ENCODE assay signal across 18 cellular contexts in genomic region chr5:95711501-95712346, GRCh38. TPM values are rescaled to one million over a fixed set of nuclear protein-coding genes. Genes with fewer than 3 reads are reported as not detected.
A peak's percentile ranks its signal among the peaks of the same experiment; 100 is the strongest.
DNase-seq lines count a peak whose midpoint lies in the region; TF ChIP-seq lines count a peak whose summit lies in the region.
"Had no signal": no experiment of that assay in that cellular context is flagged by ENCODE, and none has a peak within 500 bp of the region (broad histone marks: within the 10 kb centered on the region; RNA-seq: fewer than 3 reads in every experiment).

No MANE protein-coding gene starts in this region.

- intact Hi-C loops in mammary epithelial cell (cut with micrococcal nuclease) = no loop called here
- intact Hi-C loops in MCF 10A (cut with micrococcal nuclease) = loop anchor here (2.0 kb wide), 1 partner anchor 47 kb away; no protein-coding TSS in a partner anchor

- no peak overlapping the region for H3K9ac ChIP-seq in mammary epithelial cell (ENCODE audit: insufficient read depth, low read length)
- peak overlapping the region; percentile 8; the same call in 1 of the 2 replicates for H3K9ac ChIP-seq in iPS-20b (ENCODE audit: low read depth, low read length)

- no peak overlapping the region for H2AFZ ChIP-seq in mammary epithelial cell (ENCODE audit: low read depth, low read length)

- H3K36me3 ChIP-seq in mammary epithelial cell (ENCODE audit: insufficient read depth, low read length) = no peaks in the 10 kb centered on the region
- no peaks in the 10 kb centered on the region for H3K36me3 ChIP-seq in SJSA1
- no peaks in the 10 kb centered on the region for H3K36me3 ChIP-seq in iPS-20b (ENCODE audit: insufficient read depth, low read depth, low read length)
- H3K36me3 ChIP-seq: Peyer's patch, transverse colon had no signal

- H3K4me2 ChIP-seq in mammary epithelial cell (ENCODE audit: insufficient read depth, low read depth, low read length) = peak overlapping the region; percentile 42

- H3K4me3 ChIP-seq in mammary epithelial cell (replicated peaks in 1 of 3; ENCODE audit: insufficient read depth in 1 of 3, low read depth in 2 of 3, low read length in 3 of 3) = no peak overlapping the region
- no peak overlapping the region for H3K4me3 ChIP-seq in SJSA1
- peak overlapping the region; percentile 62 for H3K4me3 ChIP-seq in iPS-20b (ENCODE audit: low read length)
- H3K4me3 ChIP-seq: Peyer's patch, transverse colon had no signal

- H3K4me1 ChIP-seq in mammary epithelial cell (ENCODE audit: insufficient read depth, low read length) (peaks cover 15% of the 10 kb centered on the region), SJSA1 (replicated peaks) (peaks cover 83% of the 10 kb centered on the region), iPS-20b (ENCODE audit: insufficient read depth, low read length) (peaks cover 8% of the 10 kb centered on the region; the same call in 1 of the 2 replicates)
- H3K4me1 ChIP-seq: Peyer's patch had no signal

- no peak overlapping the region for H3K27ac ChIP-seq in mammary epithelial cell (ENCODE audit: insufficient read depth, low read depth, low read length)
- H3K27ac ChIP-seq in SJSA1 = peak overlapping the region; percentile 94
- no peak overlapping the region for H3K27ac ChIP-seq in iPS-20b (ENCODE audit: low read length)
- H3K27ac ChIP-seq: Peyer's patch, transverse colon had no signal

- 98% methylated on average over 27 of the region's 27 CpGs for WGBS in mammary epithelial cell (ENCODE audit: low coverage, missing lambda C conversion rate)

- no peak for DNase-seq in mammary epithelial cell
- DNase-seq in MCF 10A (ENCODE audit: unreplicated experiment) = no peak
- DNase-seq in SJSA1 (ENCODE audit: low read depth in 1 of 2, low spot score in 2 of 2) = no peak
- DNase-seq in type B pancreatic cell (ENCODE audit: extremely low spot score, unreplicated experiment) = no peak
- no peak for DNase-seq in NCI-H2029 treated with DMSO at 0.1 percent for 48 hours (lab: John Stamatoyannopoulos, UW)
- DNase-seq in progenitor cell of endocrine pancreas (ENCODE audit: low spot score, unreplicated experiment) = no peak
- no peak for DNase-seq in COLO829 (ENCODE audit: low spot score)
- DNase-seq: CD4-positive, alpha-beta memory T cell; central memory CD4-positive, alpha-beta T cell; GOT3; KBM-7; NCI-H1436 treated with DMSO at 0.1 percent for 48 hours; NCI-H510A; transverse colon had no signal

- H3K9me3 ChIP-seq in mammary epithelial cell (replicated peaks; ENCODE audit: insufficient read depth, low read length) = no peaks in the 10 kb centered on the region
- H3K9me3 ChIP-seq in SJSA1 (replicated peaks) = no peaks in the 10 kb centered on the region
- H3K9me3 ChIP-seq in iPS-20b (ENCODE audit: insufficient read depth, low read depth, low read length) = no peaks in the 10 kb centered on the region
- H3K9me3 ChIP-seq: Peyer's patch, transverse colon had no signal

- H3K4me1 Mint-ChIP-seq in MCF 10A (ENCODE audit: insufficient read depth, unreplicated experiment) = peaks cover 33% of the 10 kb centered on the region
- H3K4me1 Mint-ChIP-seq in type B pancreatic cell (ENCODE audit: unreplicated experiment) = peaks cover 11% of the 10 kb centered on the region
- H3K4me1 Mint-ChIP-seq in progenitor cell of endocrine pancreas (ENCODE audit: low read depth) = peaks cover 19% of the 10 kb centered on the region

- in situ Hi-C loops in mammary epithelial cell (cut with MboI; ENCODE audit: low sequenced_read_pairs in 2 of 2) = no loop called here

- dilution Hi-C loops in mammary epithelial cell (cut with HindIII; ENCODE audit: low sequenced_read_pairs) = no loop called here

- no peaks in the 10 kb centered on the region for H3K79me2 ChIP-seq in mammary epithelial cell (ENCODE audit: insufficient read depth, low read length)

- no peak overlapping the region for H3K27ac Mint-ChIP-seq in MCF 10A (ENCODE audit: low read depth, unreplicated experiment)
- H3K27ac Mint-ChIP-seq in type B pancreatic cell = peak overlapping the region; percentile 92
- H3K27ac Mint-ChIP-seq in progenitor cell of endocrine pancreas = no peak overlapping the region
- H3K27ac Mint-ChIP-seq: CD4-positive, alpha-beta memory T cell; T-helper 1 cell treated with Interleukin-12 subunit alpha and Interleukin-12 subunit beta and Interleukin-4 antibody, amounts not matched to agents 30 μg/mL and 1 μg/mL, for 36 hours had no signal

- H3K36me3 Mint-ChIP-seq in MCF 10A (ENCODE audit: insufficient read depth, unreplicated experiment) = no peaks in the 10 kb centered on the region
- H3K36me3 Mint-ChIP-seq in type B pancreatic cell = no peaks in the 10 kb centered on the region
- H3K36me3 Mint-ChIP-seq in progenitor cell of endocrine pancreas (ENCODE audit: insufficient read depth) = no peaks in the 10 kb centered on the region
- H3K36me3 Mint-ChIP-seq: CD4-positive, alpha-beta memory T cell had no signal

- no peaks in the 10 kb centered on the region for H4K20me1 ChIP-seq in mammary epithelial cell (ENCODE audit: insufficient read depth, low read length)

- CTCF ChIA-PET in mammary epithelial cell (lab: Charles Lee; ENCODE audit: low non-redundant PET) (no interaction called here), MCF 10A (lab: Yijun Ruan, JAX) (interaction anchor here (1.0 to 1.7 kb wide), 3 partner anchors 14 to 135 kb away, joined by 4 to 5 read pairs (median 5); no protein-coding TSS in a partner anchor)

- TF ChIP-seq CTCF in mammary epithelial cell (conservative IDR thresholded peaks at IDR 0.05 in 1 of 2, IDR thresholded peaks at IDR 0.05 in 1 of 2; ENCODE audit: extremely low read depth in 1 of 2, insufficient read depth in 1 of 2, low read depth in 1 of 2, low read length in 2 of 2) (no peak), MCF 10A (IDR thresholded peaks at IDR 0.05; ENCODE audit: unreplicated experiment) (no peak), type B pancreatic cell (conservative IDR thresholded peaks at IDR 0.05) (no peak), progenitor cell of endocrine pancreas (IDR thresholded peaks at IDR 0.05; ENCODE audit: unreplicated experiment) (no peak)

- H3K4me3 Mint-ChIP-seq in MCF 10A (ENCODE audit: unreplicated experiment) = no peak overlapping the region
- peak overlapping the region; percentile 20 for H3K4me3 Mint-ChIP-seq in type B pancreatic cell
- no peak overlapping the region for H3K4me3 Mint-ChIP-seq in progenitor cell of endocrine pancreas (ENCODE audit: low read depth)
- H3K4me3 Mint-ChIP-seq: activated T-cell treated with anti-CD3 and anti-CD28 coated beads, Interleukin-2, amount 50 U/mL, for 24 hours; CD4-positive, alpha-beta memory T cell; T-helper 1 cell treated with Interleukin-12 subunit alpha and Interleukin-12 subunit beta and Interleukin-4 antibody, amounts not matched to agents 30 μg/mL and 1 μg/mL, for 36 hours had no signal

- H3K9me3 Mint-ChIP-seq in MCF 10A (ENCODE audit: unreplicated experiment) = no peaks in the 10 kb centered on the region
- peaks cover 4% of the 10 kb centered on the region for H3K9me3 Mint-ChIP-seq in type B pancreatic cell
- H3K9me3 Mint-ChIP-seq in progenitor cell of endocrine pancreas (ENCODE audit: low read depth) = peaks cover 8% of the 10 kb centered on the region
- H3K9me3 Mint-ChIP-seq: activated T-cell treated with anti-CD3 and anti-CD28 coated beads, Interleukin-2, amount 50 U/mL, for 24 hours; CD4-positive, alpha-beta memory T cell; T-helper 1 cell treated with Interleukin-12 subunit alpha and Interleukin-12 subunit beta and Interleukin-4 antibody, amounts not matched to agents 30 μg/mL and 1 μg/mL, for 36 hours had no signal

- H3K27me3 ChIP-seq in mammary epithelial cell (ENCODE audit: insufficient read depth, low read length) = peaks cover 13% of the 10 kb centered on the region
- H3K27me3 ChIP-seq in SJSA1 (replicated peaks) = no peaks in the 10 kb centered on the region
- H3K27me3 ChIP-seq in iPS-20b (ENCODE audit: insufficient read depth, low read length) = peaks cover 10% of the 10 kb centered on the region; the same call in 1 of the 2 replicates
- H3K27me3 ChIP-seq: Peyer's patch, transverse colon had no signal

- POLR2A ChIA-PET in MCF 10A (lab: Yijun Ruan, JAX) = interaction anchor here (1.0 to 1.7 kb wide), 3 partner anchors 12 to 60 kb away, joined by 4 to 6 read pairs (median 6); no protein-coding TSS in a partner anchor

- H3K27me3 Mint-ChIP-seq in MCF 10A (ENCODE audit: insufficient read depth, unreplicated experiment) (no peaks in the 10 kb centered on the region), type B pancreatic cell (peaks cover 3% of the 10 kb centered on the region), progenitor cell of endocrine pancreas (peaks cover 10% of the 10 kb centered on the region)

- BruUV-seq in mammary epithelial cell (replicated peaks; lab: Mats Ljungman, UMichigan) (no TSS peak), MCF 10A (replicated peaks; lab: Mats Ljungman, UMichigan) (no TSS peak)

RNA-seq across cellular contexts. Expression of gene RHOBTB3, which starts 19.4 kb away (rescaled TPM):
- total RNA-seq in mammary epithelial cell (10 to 100 TPM in 1 of 2 donors, under 1 TPM in 1; 0.99 to 33.2 TPM), MCF 10A (2022) (3.4 and 3.8 TPM in 2 replicates), type B pancreatic cell (ENCODE audit: low replicate concordance) (41.7 and 76.3 TPM in 2 replicates), progenitor cell of endocrine pancreas (55.9 and 61.9 TPM in 2 replicates)
- 0.40 TPM for polyA plus RNA-seq in mammary epithelial cell
- not detected for polyA minus RNA-seq in mammary epithelial cell
- 121 and 175 TPM in 2 replicates for total RNA-seq in SJSA1 (2014; rRNA removed; shearing (Covaris generic))

RNA-seq across cellular contexts. Expression of gene SPATA9, which starts 28.9 kb away (rescaled TPM):
- total RNA-seq in mammary epithelial cell (not detected), MCF 10A (2022) (not detected in 2 replicates), type B pancreatic cell (ENCODE audit: low replicate concordance) (0.29 TPM in 2 replicates), progenitor cell of endocrine pancreas (0.82 TPM in 1 of 2 replicates, not detected in the other)
- polyA plus RNA-seq in mammary epithelial cell = not detected
- polyA minus RNA-seq in mammary epithelial cell = not detected
- 0.56 and 1.4 TPM in 2 replicates for total RNA-seq in SJSA1 (2014; rRNA removed; shearing (Covaris generic))
- total RNA-seq: CD4-positive, alpha-beta memory T cell; Peyer's patch had no signal
